Comparison of ENCODE assay signal across 22 cellular contexts in the genomic region with DNA sequence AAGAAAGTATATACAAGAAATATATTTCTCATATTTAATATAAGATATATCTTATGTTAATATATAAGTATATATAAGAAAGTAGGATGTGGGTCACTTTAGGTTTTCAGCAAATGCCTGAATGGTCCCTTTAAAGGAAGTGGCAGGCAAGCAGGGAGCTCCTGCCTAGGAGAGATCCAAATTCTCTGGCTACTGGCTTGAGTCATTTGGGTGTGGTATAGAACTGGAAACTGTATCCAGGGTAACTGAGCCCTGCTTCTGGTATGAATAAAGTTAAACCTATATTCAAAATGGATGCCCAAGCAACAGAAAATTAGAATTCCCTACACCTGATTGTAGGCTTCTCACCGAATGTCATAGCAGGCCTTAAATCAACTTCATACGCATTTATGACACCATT.
A peak's percentile ranks its signal among the peaks of the same experiment; 100 is the strongest.
DNase-seq lines count a peak whose midpoint lies in the region; ATAC-seq and TF ChIP-seq lines count a peak whose summit lies in the region.
"Had no signal": no experiment of that assay in that cellular context is flagged by ENCODE, and none has a peak within 500 bp of the region (broad histone marks: within the 10 kb centered on the region; RNA-seq: fewer than 3 reads in every experiment).

No MANE protein-coding gene starts in this region.

- no peaks in the 10 kb centered on the region for H3K79me2 ChIP-seq in smooth muscle cell (ENCODE audit: low read depth)

- H3K4me3 Mint-ChIP-seq in brain = no peak overlapping the region
- no peak overlapping the region for H3K4me3 Mint-ChIP-seq in endothelial cell (ENCODE audit: unreplicated experiment)
- no peak overlapping the region for H3K4me3 Mint-ChIP-seq in stimulated activated naive CD8-positive, alpha-beta T cell treated with anti-CD3 and anti-CD28 coated beads, Interleukin-15, amount 100 ng/mL, for 72 hours
- H3K4me3 Mint-ChIP-seq: activated CD8-positive, alpha-beta T cell treated with anti-CD3 and anti-CD28 coated beads, Interleukin-2, amount 10 ng/mL, durations not matched to agents 7 days and 5 days; stimulated activated naive CD8-positive, alpha-beta T cell treated with anti-CD3 and anti-CD28 coated beads, Interleukin-15, Interleukin-2, amounts not matched to agents 100 ng/mL and 50 ng/mL, for 24 hours had no signal

- no peaks in the 10 kb centered on the region for H3F3A ChIP-seq in smooth muscle cell (ENCODE audit: low read depth)

- TF ChIP-seq CTCF in brain (conservative IDR thresholded peaks at IDR 0.05) (no peak), smooth muscle cell (IDR thresholded peaks at IDR 0.05; ENCODE audit: borderline replicate concordance, insufficient read depth, poor library complexity, severe bottlenecking) (no peak), endothelial cell (IDR thresholded peaks at IDR 0.05; ENCODE audit: unreplicated experiment) (no peak)

- H3K27me3 ChIP-seq in HUES48 (ENCODE audit: control insufficient read depth, insufficient read depth, low read length) = no peaks in the 10 kb centered on the region
- no peaks in the 10 kb centered on the region for H3K27me3 ChIP-seq in smooth muscle cell (ENCODE audit: low read depth)
- H3K27me3 ChIP-seq: ovary, uterus had no signal

- peak; percentile 67 for ATAC-seq in left ventricle myocardium superior
- ATAC-seq in GM18861 (IDR thresholded peaks at IDR 0.05; ENCODE audit: unreplicated experiment) = no peak
- ATAC-seq in stimulated activated naive CD8-positive, alpha-beta T cell treated with anti-CD3 and anti-CD28 coated beads, Interleukin-15, amount 100 ng/mL, for 72 hours = no peak
- ATAC-seq: activated CD8-positive, alpha-beta T cell treated with anti-CD3 and anti-CD28 coated beads, Interleukin-2, amount 10 ng/mL, durations not matched to agents 7 days and 5 days; activated naive CD4-positive, alpha-beta T cell treated with anti-CD3 and anti-CD28 coated beads, Interleukin-2, amount 50 U/mL, for 72 hours; Panc1; SK-N-SH treated with all-trans-retinoic acid at 6 μM for 48 hours had no signal

- H3K4me1 Mint-ChIP-seq in brain (peaks cover 19% of the 10 kb centered on the region), endothelial cell (ENCODE audit: unreplicated experiment) (no peaks in the 10 kb centered on the region)
- no peaks in the 10 kb centered on the region for H3K4me1 Mint-ChIP-seq in stimulated activated naive CD8-positive, alpha-beta T cell treated with anti-CD3 and anti-CD28 coated beads, Interleukin-15, amount 100 ng/mL, for 72 hours

- H3K27ac ChIP-seq in HUES48 (ENCODE audit: low read depth, low read length) (peak overlapping the region; percentile 17), smooth muscle cell (ENCODE audit: low read depth) (no peak overlapping the region)
- H3K27ac ChIP-seq: C4-2B, ovary, uterus had no signal

- WGBS in smooth muscle cell (ENCODE audit: low lambda C conversion rate) = 100% methylated on average over 2 of the region's 2 CpGs

- no peaks in the 10 kb centered on the region; the same call in 1 of the 2 replicates for H3K9me3 ChIP-seq in HUES48 (ENCODE audit: control insufficient read depth, insufficient read depth, low read length)
- H3K9me3 ChIP-seq in smooth muscle cell (replicated peaks; ENCODE audit: low read depth) = no peaks in the 10 kb centered on the region
- H3K9me3 ChIP-seq: ovary, uterus had no signal

- H4K20me1 ChIP-seq in smooth muscle cell (ENCODE audit: low read depth) = no peaks in the 10 kb centered on the region

- no peaks in the 10 kb centered on the region for H3K36me3 ChIP-seq in HUES48 (ENCODE audit: control insufficient read depth, insufficient read depth, low read length)
- no peaks in the 10 kb centered on the region for H3K36me3 ChIP-seq in smooth muscle cell (ENCODE audit: low read depth)
- H3K36me3 ChIP-seq: ovary, uterus had no signal

- DNase-seq in left ventricle myocardium superior (no peak), smooth muscle cell (lab: John Stamatoyannopoulos, UW; ENCODE audit: unreplicated experiment) (no peak), HT-29 (ENCODE audit: low spot score) (no peak), endothelial cell (ENCODE audit: low spot score) (no peak)
- no peak for DNase-seq in stimulated activated naive CD8-positive, alpha-beta T cell treated with anti-CD3 and anti-CD28 coated beads, Interleukin-15, amount 100 ng/mL, for 72 hours
- DNase-seq: activated CD8-positive, alpha-beta T cell treated with anti-CD3 and anti-CD28 coated beads, Interleukin-2, amount 10 ng/mL, durations not matched to agents 7 days and 5 days; activated T-cell treated with anti-CD3 and anti-CD28 coated beads, Interleukin-2, amount 50 U/mL, for 48 hours; erythroblast; H7; NCI-H1694 treated with DMSO at 0.1 percent for 48 hours; NCI-H226; ovary; T-helper 9 cell; uterus had no signal

- no peak overlapping the region for H2AFZ ChIP-seq in smooth muscle cell (ENCODE audit: low read depth)

- peak overlapping the region; percentile 15 for H3K4me2 ChIP-seq in smooth muscle cell

- intact Hi-C loops in left ventricle myocardium superior (cut with micrococcal nuclease) = no loop called here

- H3K9me3 Mint-ChIP-seq in brain (peaks cover 0 to 59% (median 1%) of the 10 kb centered on the region in 5 experiments), endothelial cell (ENCODE audit: unreplicated experiment) (peaks cover 33% of the 10 kb centered on the region)
- H3K9me3 Mint-ChIP-seq in stimulated activated naive CD8-positive, alpha-beta T cell treated with anti-CD3 and anti-CD28 coated beads, Interleukin-15, amount 100 ng/mL, for 72 hours = peaks cover 7 to 22% of the 10 kb centered on the region in 2 donors

- H3K9ac ChIP-seq in HUES48 (ENCODE audit: low read depth, low read length) (no peak overlapping the region), smooth muscle cell (ENCODE audit: low read depth) (no peak overlapping the region)

- no peaks in the 10 kb centered on the region for H3K27me3 Mint-ChIP-seq in brain
- peaks cover 9% of the 10 kb centered on the region for H3K27me3 Mint-ChIP-seq in endothelial cell (ENCODE audit: unreplicated experiment)
- H3K27me3 Mint-ChIP-seq in stimulated activated naive CD8-positive, alpha-beta T cell treated with anti-CD3 and anti-CD28 coated beads, Interleukin-15, amount 100 ng/mL, for 72 hours = peaks cover 14% of the 10 kb centered on the region

- H3K4me3 ChIP-seq in HUES48 (ENCODE audit: low read depth, low read length) = no peak overlapping the region
- H3K4me3 ChIP-seq in smooth muscle cell = no peak overlapping the region
- H3K4me3 ChIP-seq: ovary, uterus had no signal

- H3K27ac Mint-ChIP-seq in brain (peak overlapping the region in 3 of 5 experiments; percentile 56 to 88 (median 83)), endothelial cell (ENCODE audit: unreplicated experiment) (no peak overlapping the region)
- no peak overlapping the region for H3K27ac Mint-ChIP-seq in stimulated activated naive CD8-positive, alpha-beta T cell treated with anti-CD3 and anti-CD28 coated beads, Interleukin-15, amount 100 ng/mL, for 72 hours
- H3K27ac Mint-ChIP-seq: activated CD8-positive, alpha-beta T cell treated with anti-CD3 and anti-CD28 coated beads, Interleukin-2, amount 10 ng/mL, durations not matched to agents 7 days and 5 days; activated naive CD4-positive, alpha-beta T cell treated with anti-CD3 and anti-CD28 coated beads, Interleukin-2, amount 50 U/mL, for 72 hours; stimulated activated naive CD8-positive, alpha-beta T cell treated with anti-CD3 and anti-CD28 coated beads, Interleukin-15, Interleukin-2, amounts not matched to agents 100 ng/mL and 50 ng/mL, for 24 hours had no signal

- H3K36me3 Mint-ChIP-seq in brain (no peaks in the 10 kb centered on the region), endothelial cell (ENCODE audit: low read depth, unreplicated experiment) (peaks cover 6% of the 10 kb centered on the region)

- H3K4me1 ChIP-seq in HUES48 (ENCODE audit: control insufficient read depth, insufficient read depth, low read length) = peaks cover 18% of the 10 kb centered on the region
- no peaks in the 10 kb centered on the region for H3K4me1 ChIP-seq in smooth muscle cell (ENCODE audit: low read depth)
- H3K4me1 ChIP-seq: uterus had no signal

Comparison
In these comparisons a context has a peak if more than half of its experiments do, and no peak if none do; other contexts are left out.
1. H3K27ac Mint-ChIP-seq: peak in brain (3 of 5); none in endothelial cell (single experiment) and stimulated activated naive CD8-positive, alpha-beta T cell treated with anti-CD3 and anti-CD28 coated beads, Interleukin-15, amount 100 ng/mL, for 72 hours (0 of 2).